In genomic region chr3:52254608-52255007, GRCh38 we compare ENCODE assay signal across 1 cellular context.
TF ChIP-seq lines count a peak whose summit lies in the region.

No MANE protein-coding gene starts in this region.

TF ChIP-seq in endothelial cell of umbilical vein, 7 proteins besides CTCF, POLR2A, EP300 and RAD21:
- no peak for TF ChIP-seq POLR2AphosphoS5 (IDR thresholded peaks at IDR 0.05; ENCODE audit: insufficient read depth, low read depth, low read length)
